In genomic region chr7:8436965-8437364, GRCh38 we compare ENCODE assay signal across 9 cellular contexts. TPM values are rescaled to one million over a fixed set of nuclear protein-coding genes. Genes with fewer than 3 reads are reported as not detected.
A peak's percentile ranks its signal among the peaks of the same experiment; 100 is the strongest.
DNase-seq lines count a peak whose midpoint lies in the region; ATAC-seq and TF ChIP-seq lines count a peak whose summit lies in the region.
"Had no signal": no experiment of that assay in that cellular context is flagged by ENCODE, and none has a peak within 500 bp of the region (broad histone marks: within the 10 kb centered on the region; RNA-seq: fewer than 3 reads in every experiment).

No MANE protein-coding gene starts in this region.

- POLR2A ChIA-PET in SK-N-SH (lab: Yijun Ruan, JAX): no interaction called here

- H3K36me3 ChIP-seq in SK-N-SH (replicated peaks in 1 of 2; ENCODE audit: control insufficient read depth in 1 of 2, insufficient read depth in 2 of 2, low read length in 1 of 2) (no peaks in the 10 kb centered on the region), WERI-Rb-1 (no peaks in the 10 kb centered on the region), tibial artery (no peaks in the 10 kb centered on the region)

- H3K9me3 ChIP-seq in SK-N-SH (no peaks in the 10 kb centered on the region), WERI-Rb-1 (ENCODE audit: severe bottlenecking) (peaks cover 12% of the 10 kb centered on the region), tibial artery (no peaks in the 10 kb centered on the region)

- intact Hi-C loops in tibial artery (cut with DNase I; ENCODE audit: low total_unique reads): no loop called here

- DNase-seq in SK-N-SH (no peak), HT-29 (ENCODE audit: low spot score) (peak; percentile 79), WERI-Rb-1 (peak; percentile 85), foreskin keratinocyte (peak in 1 of 2 donors; percentile 9), tibial artery (no peak)
- DNase-seq in stimulated activated CD4-positive, alpha-beta T cell treated with anti-CD3 and anti-CD28 coated beads, Interleukin-2, amount 100 ng/mL, for 24 hours: peak; percentile 32 to 70

- no peak overlapping the region; a peak in 1 of 4 replicates for H3K4me3 ChIP-seq in SK-N-SH (ENCODE audit: low read depth in 2 of 2, low read length in 1 of 2)
- H3K4me3 ChIP-seq in WERI-Rb-1 (ENCODE audit: low read depth, low read length): no peak overlapping the region; the same call in 1 of the 2 replicates
- H3K4me3 ChIP-seq in tibial artery: no peak overlapping the region

- TF ChIP-seq RAD21 in SK-N-SH (IDR thresholded peaks at IDR 0.05; ENCODE audit: low read length): 0 out of 2 replicates have a peak, but pooled peaks have one; percentile 21

- H3K9me2 ChIP-seq in SK-N-SH: no peaks in the 10 kb centered on the region

- H3K27ac ChIP-seq in SK-N-SH (ENCODE audit: low read depth in 2 of 2, low read length in 1 of 2) (no peak overlapping the region), WERI-Rb-1 (no peak overlapping the region), foreskin keratinocyte (no peak overlapping the region), tibial artery (no peak overlapping the region)

- no peaks in the 10 kb centered on the region for H4K20me1 ChIP-seq in SK-N-SH (ENCODE audit: insufficient read depth)

- 66% methylated on average over 15 of the region's 15 CpGs for WGBS in SK-N-SH (ENCODE audit: low lambda C conversion rate)

- ATAC-seq in SK-N-SH treated with all-trans-retinoic acid at 6 μM for 48 hours (no peak), GM21526 (IDR thresholded peaks at IDR 0.05; ENCODE audit: low FRiP score, unreplicated experiment) (peak; percentile 85), foreskin keratinocyte (peak; percentile 64)

- H3K27me3 ChIP-seq in SK-N-SH (ENCODE audit: insufficient read depth) (0 out of 2 replicates have a peak, but pooled peaks cover 5% of the 10 kb centered on the region), WERI-Rb-1 (ENCODE audit: insufficient read depth, low read depth, severe bottlenecking) (no peaks in the 10 kb centered on the region), foreskin keratinocyte (peaks cover 94% of the 10 kb centered on the region), tibial artery (peaks cover 0 to 93% of the 10 kb centered on the region in 2 donors)

- H3F3A ChIP-seq in SK-N-SH (replicated peaks; ENCODE audit: insufficient read depth): no peaks in the 10 kb centered on the region

- H3K4me2 ChIP-seq in SK-N-SH: no peak overlapping the region

- CTCF ChIA-PET in SK-N-SH (lab: Yijun Ruan, JAX): no interaction called here

- H2AFZ ChIP-seq in SK-N-SH (ENCODE audit: low read depth): no peak overlapping the region

- H3K79me2 ChIP-seq in SK-N-SH (ENCODE audit: insufficient read depth): no peaks in the 10 kb centered on the region

- TF ChIP-seq EP300 in SK-N-SH (IDR thresholded peaks at IDR 0.05; ENCODE audit: borderline replicate concordance in 1 of 2, low read depth in 1 of 2, low read length in 1 of 2): no peak

- H3K9ac ChIP-seq in SK-N-SH: no peak overlapping the region

- TF ChIP-seq CTCF in SK-N-SH (IDR thresholded peaks at IDR 0.05) (peak; percentile 11; the same call in 1 of the 2 replicates), WERI-Rb-1 (IDR thresholded peaks at IDR 0.05; ENCODE audit: low read depth, low read length) (peak; percentile 95), foreskin keratinocyte (conservative IDR thresholded peaks at IDR 0.05) (peak; percentile 72), tibial artery (IDR thresholded peaks at IDR 0.05) (no peak)

- H3K4me1 ChIP-seq in SK-N-SH (ENCODE audit: control insufficient read depth in 1 of 2, insufficient read depth in 2 of 2, low read depth in 1 of 2, low read length in 1 of 2) (peaks cover 0 to 13% of the 10 kb centered on the region in 2 experiments; a peak in 1 of 4 replicates), foreskin keratinocyte (no peaks in the 10 kb centered on the region), tibial artery (peaks cover 0 to 25% (median 7%) of the 10 kb centered on the region in 4 donors)

TF ChIP-seq in SK-N-SH, 30 proteins besides CTCF, POLR2A, EP300 and RAD21:
- TF ChIP-seq IRF3 (IDR thresholded peaks at IDR 0.05; ENCODE audit: low read depth, low read length) (no peak), RXRA (IDR thresholded peaks at IDR 0.05; ENCODE audit: borderline replicate concordance, low read depth) (no peak), GABPA (IDR thresholded peaks at IDR 0.05; ENCODE audit: low read depth) (no peak), EZH2phosphoT487 (IDR thresholded peaks at IDR 0.05; ENCODE audit: borderline replicate concordance, low read depth) (no peak), FOXM1 (IDR thresholded peaks at IDR 0.05; ENCODE audit: low read depth) (no peak), MAX (IDR thresholded peaks at IDR 0.05; ENCODE audit: low read depth) (no peak), FOSL2 (IDR thresholded peaks at IDR 0.05; ENCODE audit: borderline replicate concordance, low read depth) (no peak), PBX3 (IDR thresholded peaks at IDR 0.05) (no peak)

TF ChIP-seq in SK-N-SH treated with all-trans-retinoic acid at 6 μM for 48 hours, 23 proteins besides CTCF, POLR2A, EP300 and RAD21:
- TF ChIP-seq ZC3H10 (CRISPR knock-in tag; IDR thresholded peaks at IDR 0.05) (no peak), ISL1 (CRISPR knock-in tag; IDR thresholded peaks at IDR 0.05) (no peak), ARNTL (CRISPR knock-in tag; IDR thresholded peaks at IDR 0.05; ENCODE audit: borderline replicate concordance, low read depth) (no peak), PPARA (CRISPR knock-in tag; IDR thresholded peaks at IDR 0.05; ENCODE audit: borderline replicate concordance) (no peak), GLIS3 (CRISPR knock-in tag; IDR thresholded peaks at IDR 0.05) (no peak), PATZ1 (CRISPR knock-in tag; IDR thresholded peaks at IDR 0.05; ENCODE audit: borderline replicate concordance) (no peak), ZFP3 (CRISPR knock-in tag; IDR thresholded peaks at IDR 0.05) (no peak), ZNF565 (CRISPR knock-in tag; conservative IDR thresholded peaks at IDR 0.05; ENCODE audit: low read depth) (no peak), BACH2 (CRISPR knock-in tag; IDR thresholded peaks at IDR 0.05; ENCODE audit: borderline replicate concordance) (no peak), TCF4 (CRISPR knock-in tag; IDR thresholded peaks at IDR 0.05; ENCODE audit: borderline replicate concordance) (no peak), TSHZ2 (CRISPR knock-in tag; IDR thresholded peaks at IDR 0.05) (no peak), SNAI2 (CRISPR knock-in tag; IDR thresholded peaks at IDR 0.05) (no peak)

RNA-seq across cellular contexts. Expression of gene NXPH1, which starts 3.6 kb away (rescaled TPM):
- polyA plus RNA-seq in SK-N-SH (2012; rRNA removed) (not detected in 2 replicates), foreskin keratinocyte (not detected in 2 replicates)
- 0.01 and 0.16 TPM in 2 replicates for polyA plus RNA-seq in SK-N-SH (2012; cell fraction: cytosol; rRNA removed)
- polyA plus RNA-seq in SK-N-SH (2012; cell fraction: nucleus; rRNA removed): not detected in 2 replicates
- total RNA-seq in HT-29 (2014; rRNA removed; shearing (Covaris generic)): not detected in 2 replicates
- total RNA-seq in foreskin keratinocyte: not detected in 2 replicates
- total RNA-seq: dermis microvascular lymphatic vessel endothelial cell had no signal

Comparison
In these comparisons a context has a peak if more than half of its experiments do, and no peak if none do; other contexts are left out.
1. DNase-seq: peak in HT-29 (single experiment), WERI-Rb-1 (single experiment) and stimulated activated CD4-positive, alpha-beta T cell treated with anti-CD3 and anti-CD28 coated beads, Interleukin-2, amount 100 ng/mL, for 24 hours (2 of 2); none in SK-N-SH (single experiment) and tibial artery (0 of 2).
2. CTCF ChIP-seq: peak in SK-N-SH (single experiment), WERI-Rb-1 (single experiment) and foreskin keratinocyte (single experiment); none in tibial artery (0 of 2).